Comparison of ENCODE assay signal across 8 cellular contexts in genomic region chr19:18322759-18323460, GRCh38. TPM values are rescaled to one million over a fixed set of nuclear protein-coding genes. Genes with fewer than 3 reads are reported as not detected.
A peak's percentile ranks its signal among the peaks of the same experiment; 100 is the strongest.
DNase-seq lines count a peak whose midpoint lies in the region; ATAC-seq and TF ChIP-seq lines count a peak whose summit lies in the region.

Gene LSM4, minus strand, starts transcription at chr19:18323076. Its CDS starts 56 bp downstream, at chr19:18323020.

- H3K9me2 ChIP-seq in PC-3 (replicated peaks; ENCODE audit: low read length), result no peaks in the 10 kb centered on the region

- POLR2A ChIA-PET in PC-3 (lab: Charles Lee; ENCODE audit: unreplicated experiment), result interaction anchor here (0.5 to 1.8 kb wide), 7 partner anchors 31 to 1014 kb away, joined by 3 to 47 read pairs (median 4); partner anchors contain the start of gene JUND

- H3K4me1 ChIP-seq in PC-3 (ENCODE audit: insufficient read depth, low read length), result peaks cover 25% of the 10 kb centered on the region

- intact Hi-C loops in PC-3 (cut with micrococcal nuclease), result loop anchor here (1.0 to 10.0 kb wide), 2 partner anchors 44 to 118 kb away; partner anchors contain the start of gene RAB3A

- H4K20me1 ChIP-seq in PC-3 (ENCODE audit: low read length), result no peaks in the 10 kb centered on the region

- peak within 1 kb of the TSS; percentile 99 for H3K4me2 ChIP-seq in PC-3 (ENCODE audit: low read length)

- peak within 1 kb of the TSS; percentile 95 for H3K4me3 ChIP-seq in Jurkat, Clone E6-1 (ENCODE audit: low read length)
- H3K4me3 ChIP-seq in PC-3 (ENCODE audit: low read length), result peak within 1 kb of the TSS; percentile 97

- TF ChIP-seq CTCF in PC-3 (conservative IDR thresholded peaks at IDR 0.05; ENCODE audit: low read depth, low read length), result no peak

- H3F3A ChIP-seq in PC-3 (ENCODE audit: low read length, unreplicated experiment), result no peaks in the 10 kb centered on the region

- no TSS peak for BruUV-seq in PC-3 (replicated peaks; lab: Mats Ljungman, UMichigan)

- peak within 1 kb of the TSS; percentile 73 for H3K27ac ChIP-seq in PC-3 (ENCODE audit: low read length)
- peak within 1 kb of the TSS; percentile 87 for H3K27ac ChIP-seq in epithelial cell of prostate

- peak within 1 kb of the TSS; percentile 90 for H2AFZ ChIP-seq in PC-3 (ENCODE audit: low read length)

- DNase-seq in DMS53 treated with DMSO at 0.1 percent for 48 hours (lab: John Stamatoyannopoulos, UW; ENCODE audit: unreplicated experiment) (peak; percentile 93), PC-3 (peak; percentile 99), activated T-cell treated with anti-CD3 and anti-CD28 coated beads for 48 hours (ENCODE audit: low read depth) (peak; percentile 100), epithelial cell of prostate (ENCODE audit: low read depth, low spot score) (peak; percentile 88), mucosa of gallbladder (ENCODE audit: low spot score) (peak; percentile 99)
- DNase-seq in Jurkat, Clone E6-1 (ENCODE audit: low read depth, low spot score), result peak; percentile 98
- peak; percentile 99 for DNase-seq in stimulated activated CD8-positive, alpha-beta memory T cell treated with anti-CD3 and anti-CD28 coated beads, Interleukin-4, amount 100 ng/mL, for 4 hours (ENCODE audit: low read depth in 2 of 2, low spot score in 1 of 2)

- no peaks in the 10 kb centered on the region for H3K27me3 ChIP-seq in PC-3 (ENCODE audit: low read length)

- CTCF ChIA-PET in PC-3 (lab: Charles Lee), result interaction anchor here (0.5 to 2.2 kb wide), 5 partner anchors 13 to 99 kb away, joined by 3 to 36 read pairs (median 4); partner anchors contain the start of gene JUND

- 0 out of 2 replicates have a peak, but pooled peaks cover 3% of the 10 kb centered on the region for H3K36me3 ChIP-seq in PC-3 (ENCODE audit: low read depth, low read length)

- peak; percentile 87 for ATAC-seq in GM21619 (IDR thresholded peaks at IDR 0.05; ENCODE audit: unreplicated experiment)
- peak; percentile 97 for ATAC-seq in PC-3

- no peaks in the 10 kb centered on the region for H3K9me3 ChIP-seq in PC-3 (ENCODE audit: low read length)

- peaks cover 43% of the 10 kb centered on the region for H3K79me2 ChIP-seq in PC-3 (ENCODE audit: low read length)

- peak within 1 kb of the TSS; percentile 99 for H3K9ac ChIP-seq in PC-3 (ENCODE audit: low read length)

RNA-seq across cellular contexts. Expression of gene LSM4, which starts in this region (rescaled TPM):
- polyA plus RNA-seq in Jurkat, Clone E6-1 (2012; ENCODE audit: insufficient read depth, insufficient read length), result 353 TPM
- total RNA-seq in PC-3 (2014; rRNA removed) (713 and 856 TPM in 2 replicates), mucosa of gallbladder (92.9 TPM)

Comparison
In these comparisons a context has a peak if more than half of its experiments do, and no peak if none do; other contexts are left out.
1. Peak in every context shown above with its lines: DNase-seq, ATAC-seq, H3K4me3 ChIP-seq and H3K27ac ChIP-seq.